In the genomic region with DNA sequence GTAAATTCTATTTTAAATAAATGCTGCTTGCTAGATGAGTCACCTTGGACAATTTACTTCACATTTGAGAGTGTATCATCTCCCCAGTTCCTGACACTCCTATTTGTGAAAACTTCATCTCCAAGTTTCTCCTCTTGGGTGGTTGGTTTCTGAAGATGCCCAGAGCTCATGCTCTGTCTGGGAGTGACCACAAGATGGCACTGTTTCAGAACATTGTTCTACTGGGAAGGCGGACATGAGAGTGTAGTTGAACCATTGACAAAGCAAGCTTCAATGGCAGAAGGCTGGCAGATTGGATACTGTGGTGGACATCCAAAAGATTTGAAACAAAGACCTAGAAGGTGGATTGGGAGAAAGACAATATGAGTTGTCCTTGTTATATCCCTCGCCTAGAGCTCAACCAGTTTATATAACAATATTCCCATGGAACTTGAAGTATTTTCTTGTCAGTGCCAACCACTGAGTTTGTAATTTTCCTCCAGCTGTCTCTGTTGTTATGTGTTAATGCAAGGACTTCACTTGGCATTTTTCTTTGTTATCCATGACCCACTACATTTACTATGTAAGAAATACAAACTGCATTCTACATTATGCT, we compare ENCODE assay signal across 8 cellular contexts.
A peak's percentile ranks its signal among the peaks of the same experiment; 100 is the strongest.
DNase-seq lines count a peak whose midpoint lies in the region; ATAC-seq, FAIRE-seq and TF ChIP-seq lines count a peak whose summit lies in the region.

No MANE protein-coding gene starts in this region.

- in situ Hi-C loops in Panc1 (cut with HindIII; ENCODE audit: low pct_unique_long_range_greater_than_20kb, low sequenced_read_pairs), result no loop called here

- 0 out of 2 replicates have a peak, but pooled peaks cover 2% of the 10 kb centered on the region for H3K27me3 ChIP-seq in Panc1 (ENCODE audit: control insufficient read depth, insufficient read depth, low read length)
- H3K27me3 ChIP-seq in bronchial epithelial cell (ENCODE audit: control insufficient read depth, insufficient read depth, low read length), result peaks cover 1% of the 10 kb centered on the region

- H3K4me3 ChIP-seq in Panc1 (ENCODE audit: low read depth in 2 of 2, low read length in 2 of 2) (no peak overlapping the region), bronchial epithelial cell (ENCODE audit: low read depth, low read length) (no peak overlapping the region)

- CTCF ChIA-PET in Panc1 (lab: Charles Lee), result interaction anchor here (0.6 to 0.8 kb wide), 2 partner anchors 14 to 1350 kb away, joined by 4 read pairs; no protein-coding TSS in a partner anchor

- DNase-seq in activated naive CD4-positive, alpha-beta T cell treated with Interleukin-2 at 50 U/mL for 16 hours, result peak; percentile 19
- DNase-seq in activated naive CD4-positive, alpha-beta T cell treated with anti-CD3 and anti-CD28 coated beads, Interleukin-2, amount 50 U/mL, for 16 hours, result no peak
- DNase-seq in HuH-7 (ENCODE audit: low spot score) (peak; percentile 52), Panc1 (ENCODE audit: low read depth, low spot score) (peak; percentile 41), bronchial epithelial cell (ENCODE audit: low read depth) (peak; percentile 54), left colon (peak in 1 of 2 donors; percentile 22), superior temporal gyrus (ENCODE audit: extremely low spot score) (peak; percentile 86)

- no peaks in the 10 kb centered on the region for H3K9me3 ChIP-seq in Panc1 (ENCODE audit: control insufficient read depth, insufficient read depth, low read depth, low read length)

- ATAC-seq in GM21786 (IDR thresholded peaks at IDR 0.05; ENCODE audit: unreplicated experiment), result peak; percentile 89
- ATAC-seq in Panc1, result peak; percentile 80
- ATAC-seq in left colon, result peak; percentile 69

- no peak for FAIRE-seq in bronchial epithelial cell (lab: Jason Lieb, UNC)

- H3K4me1 ChIP-seq in Panc1 (ENCODE audit: control insufficient read depth, insufficient read depth, low read length), result no peaks in the 10 kb centered on the region

- H3K27ac ChIP-seq in Panc1 (ENCODE audit: low read length), result no peak overlapping the region

- intact Hi-C loops in Panc1 (cut with micrococcal nuclease; ENCODE audit: unreplicated experiment) (loop anchor here (5.0 kb wide), 1 partner anchor 686 kb away; no protein-coding TSS in a partner anchor), left colon (cut with DNase I, micrococcal nuclease) (no loop called here)

- no TSS peak for BruUV-seq in Panc1 (replicated peaks; lab: Mats Ljungman, UMichigan)

- no peaks in the 10 kb centered on the region for H3K36me3 ChIP-seq in Panc1 (ENCODE audit: control insufficient read depth, insufficient read depth, low read length)
- no peaks in the 10 kb centered on the region for H3K36me3 ChIP-seq in bronchial epithelial cell (ENCODE audit: control insufficient read depth, insufficient read depth, low read length)

- POLR2A ChIA-PET in Panc1 (lab: Charles Lee), result no interaction called here

- TF ChIP-seq CTCF in Panc1 (IDR thresholded peaks at IDR 0.05) (peak; percentile 80), bronchial epithelial cell (IDR thresholded peaks at IDR 0.05; ENCODE audit: insufficient read depth, low read length, severe bottlenecking) (peak; percentile 68)
